8 cellular contexts compared by ENCODE assay signal in genomic region chr1:3695326-3696217, GRCh38. TPM values are rescaled to one million over a fixed set of nuclear protein-coding genes. Genes with fewer than 3 reads are reported as not detected.
A peak's percentile ranks its signal among the peaks of the same experiment; 100 is the strongest.
DNase-seq lines count a peak whose midpoint lies in the region; ATAC-seq, FAIRE-seq and TF ChIP-seq lines count a peak whose summit lies in the region.

No MANE protein-coding gene starts in this region.

- H3K27me3 ChIP-seq in A673 (replicated peaks; ENCODE audit: insufficient read depth, low read depth, low read length, poor library complexity) (no peaks in the 10 kb centered on the region), RWPE2 (ENCODE audit: insufficient read depth, poor library complexity, severe bottlenecking) (no peaks in the 10 kb centered on the region)

- H3K4me3 ChIP-seq in A673 (ENCODE audit: low read depth, low read length, poor library complexity, severe bottlenecking): no peak overlapping the region
- no peak overlapping the region for H3K4me3 ChIP-seq in RWPE2 (ENCODE audit: severe bottlenecking)

- H3K4me1 ChIP-seq in A673 (ENCODE audit: insufficient read depth, low read length, poor library complexity, severe bottlenecking): no peaks in the 10 kb centered on the region
- H3K4me1 ChIP-seq in RWPE2 (ENCODE audit: insufficient read depth, poor library complexity, severe bottlenecking): peaks cover 17% of the 10 kb centered on the region

- TF ChIP-seq CTCF in A673 (conservative IDR thresholded peaks at IDR 0.05; ENCODE audit: low read depth, low read length) (peak; percentile 61), RWPE2 (IDR thresholded peaks at IDR 0.05; ENCODE audit: poor library complexity, severe bottlenecking) (peak; percentile 79), brain (conservative IDR thresholded peaks at IDR 0.05) (peak; percentile 68 to 79)

- FAIRE-seq in GM12891 (lab: Jason Lieb, UNC): peak; percentile 56

- no peaks in the 10 kb centered on the region for H3K36me3 Mint-ChIP-seq in brain
- H3K36me3 Mint-ChIP-seq in immature natural killer cell: no peaks in the 10 kb centered on the region

- POLR2A ChIA-PET in A673 (lab: Charles Lee; ENCODE audit: low non-redundant PET): no interaction called here

- H3K9me3 ChIP-seq in A673 (ENCODE audit: low read depth, low read length, poor library complexity, severe bottlenecking): no peaks in the 10 kb centered on the region
- H3K9me3 ChIP-seq in RWPE2 (ENCODE audit: severe bottlenecking): no peaks in the 10 kb centered on the region

- H3K4me1 Mint-ChIP-seq in brain: peaks cover 55% of the 10 kb centered on the region
- H3K4me1 Mint-ChIP-seq in immature natural killer cell: no peaks in the 10 kb centered on the region

- CTCF ChIA-PET in A673 (lab: Charles Lee): interaction anchor here (0.6 to 1.4 kb wide), 2 partner anchors 28 to 29 kb away, joined by 5 to 9 read pairs; no protein-coding TSS in a partner anchor

- ATAC-seq in RWPE2 (ENCODE audit: low read depth) (peak; percentile 55), GM21717 (IDR thresholded peaks at IDR 0.05; ENCODE audit: unreplicated experiment) (no peak)

- H3K9me3 Mint-ChIP-seq in brain (no peaks in the 10 kb centered on the region), immature natural killer cell (no peaks in the 10 kb centered on the region)

- TF ChIP-seq POLR2A in GM12891 (IDR thresholded peaks at IDR 0.05; ENCODE audit: low read depth, low read length): no peak

- no TSS peak for BruUV-seq in A673 (replicated peaks; lab: Mats Ljungman, UMichigan)

- intact Hi-C loops in A673 (cut with micrococcal nuclease; ENCODE audit: unreplicated experiment): no loop called here

- H3K36me3 ChIP-seq in A673 (ENCODE audit: insufficient read depth, low read length, poor library complexity, severe bottlenecking) (no peaks in the 10 kb centered on the region), RWPE2 (ENCODE audit: low read depth) (no peaks in the 10 kb centered on the region)

- H3K27me3 Mint-ChIP-seq in brain (no peaks in the 10 kb centered on the region), immature natural killer cell (ENCODE audit: low read depth in 3 of 3) (peaks cover 2 to 4% (median 2%) of the 10 kb centered on the region in 3 donors)

- H3K4me3 Mint-ChIP-seq in brain: no peak overlapping the region
- H3K4me3 Mint-ChIP-seq in immature natural killer cell: peak overlapping the region in 3 of 5 donors; percentile 13 to 63 (median 46)

- DNase-seq in A673 (ENCODE audit: low spot score): peak; percentile 29
- peak; percentile 90 for DNase-seq in GM12891 (ENCODE audit: insufficient read length, low spot score)
- no peak for DNase-seq in RWPE2 (ENCODE audit: low spot score)
- DNase-seq in immature natural killer cell: peak in 1 of 3 donors; percentile 11
- peak; percentile 30 for DNase-seq in stimulated activated CD4-positive, alpha-beta T cell treated with anti-CD3 and anti-CD28 coated beads, Interleukin-1b, Interleukin-23, amount 100 ng/mL, for 48 hours
- DNase-seq in NCI-H1930 (lab: John Stamatoyannopoulos, UW): no peak

- H3K27ac Mint-ChIP-seq in brain (peak overlapping the region in 2 of 5 experiments; percentile 16 to 80), immature natural killer cell (no peak overlapping the region)

- H3K27ac ChIP-seq in A673 (ENCODE audit: low read depth, low read length, poor library complexity, severe bottlenecking) (no peak overlapping the region), RWPE2 (ENCODE audit: poor library complexity, severe bottlenecking) (no peak overlapping the region)

TF ChIP-seq in GM12891, 5 proteins besides CTCF, POLR2A, EP300 and RAD21:
- no peak for TF ChIP-seq SPI1 (IDR thresholded peaks at IDR 0.05; ENCODE audit: low read depth, low read length)
- no peak for TF ChIP-seq PAX5 (IDR thresholded peaks at IDR 0.05; ENCODE audit: insufficient read depth, low read length, severe bottlenecking)
- no peak for TF ChIP-seq POU2F2 (IDR thresholded peaks at IDR 0.05; ENCODE audit: low read depth, low read length)
- no peak for TF ChIP-seq TAF1 (IDR thresholded peaks at IDR 0.05; ENCODE audit: low read depth, low read length)
- TF ChIP-seq POLR2AphosphoS5 (IDR thresholded peaks at IDR 0.05; ENCODE audit: low read depth, low read length): no peak

RNA-seq across cellular contexts. Expression of gene TP73, which starts 43.3 kb away (rescaled TPM):
- total RNA-seq in A673 (2021): 10.0 and 12.3 TPM in 2 replicates
- polyA plus RNA-seq in GM12891 (2012; ENCODE audit: low read depth, missing spikeins): 8.8 TPM
- 19.0 TPM for polyA plus RNA-seq in brain (ENCODE audit: insufficient read depth, low read depth, low replicate concordance)
- polyA plus RNA-seq in immature natural killer cell: not detected

RNA-seq across cellular contexts. Expression of gene WRAP73, which starts 45.7 kb away (rescaled TPM):
- total RNA-seq in A673 (2021): 41.2 and 41.8 TPM in 2 replicates
- 23.5 TPM for polyA plus RNA-seq in GM12891 (2012; ENCODE audit: low read depth, missing spikeins)
- 29.7 TPM for polyA plus RNA-seq in brain (ENCODE audit: insufficient read depth, low read depth, low replicate concordance)
- 10 to 100 TPM; 19.9 to 26.8 (median 21.1) TPM for polyA plus RNA-seq in immature natural killer cell

RNA-seq across cellular contexts. Expression of gene CCDC27, which starts 56.7 kb away (rescaled TPM):
- total RNA-seq in A673 (2021): not detected in 2 replicates
- not detected for polyA plus RNA-seq in GM12891 (2012; ENCODE audit: low read depth, missing spikeins)
- polyA plus RNA-seq in brain (ENCODE audit: insufficient read depth, low read depth, low replicate concordance) (0.12 TPM), immature natural killer cell (not detected)

Comparison
In these comparisons a context has a peak if more than half of its experiments do, and no peak if none do; other contexts are left out.
1. DNase-seq: peak in A673 (single experiment), GM12891 (single experiment) and stimulated activated CD4-positive, alpha-beta T cell treated with anti-CD3 and anti-CD28 coated beads, Interleukin-1b, Interleukin-23, amount 100 ng/mL, for 48 hours (single experiment); none in RWPE2 (single experiment) and NCI-H1930 (0 of 2).
2. H3K4me3 Mint-ChIP-seq: peak in immature natural killer cell (3 of 5); none in brain (0 of 5).
3. RNA of gene TP73, which starts 43.3 kb away (polyA plus RNA-seq): 19.0 TPM in brain (single experiment); not detected in immature natural killer cell; every median in the first group is over 10 times any median in the second.
4. Peak in every context shown above with its lines, with median percentiles within 50 percentile points of each other: CTCF ChIP-seq.